ENCODE assay signal across 1 cellular context in genomic region chr1:61953790-61954150, GRCh38.
TF ChIP-seq lines count a peak whose summit lies in the region.

No MANE protein-coding gene starts in this region.

TF ChIP-seq in neural cell, 6 proteins besides CTCF, POLR2A, EP300 and RAD21 (continued from another document):
- no peak for TF ChIP-seq REST (IDR thresholded peaks at IDR 0.05; ENCODE audit: borderline replicate concordance)
TF ChIP-seq in neural cell: peak in this region for 0.
